In genomic region chr16:49635009-49635350, GRCh38 we compare ENCODE assay signal across 27 cellular contexts.
DNase-seq lines count a peak whose midpoint lies in the region; ATAC-seq and TF ChIP-seq lines count a peak whose summit lies in the region.
"Had no signal": no experiment of that assay in that cellular context is flagged by ENCODE, and none has a peak within 500 bp of the region (broad histone marks: within the 10 kb centered on the region; RNA-seq: fewer than 3 reads in every experiment).

No MANE protein-coding gene starts in this region.

- intact Hi-C loops in natural killer cell (cut with micrococcal nuclease) (no loop called here), testis (cut with DNase I; ENCODE audit: low total_unique reads) (no loop called here)

- H3K36me3 ChIP-seq in testis (ENCODE audit: low read depth, missing control alignments) (no peaks in the 10 kb centered on the region), suprapubic skin (peaks cover 23% of the 10 kb centered on the region)

- H3K36me3 Mint-ChIP-seq in natural killer cell treated with Interleukin-12 subunit alpha and Interleukin-12 subunit beta and Interleukin-15 and Interleukin-18, amount 100 ng/mL, for 72 hours: no peaks in the 10 kb centered on the region
- H3K36me3 Mint-ChIP-seq in natural killer cell: no peaks in the 10 kb centered on the region
- peaks cover 24% of the 10 kb centered on the region for H3K36me3 Mint-ChIP-seq in neural crest cell (ENCODE audit: low read depth)
- H3K36me3 Mint-ChIP-seq: CD4-positive, CD25-positive, alpha-beta regulatory T cell had no signal

- H3K4me1 Mint-ChIP-seq in natural killer cell treated with Interleukin-12 subunit alpha and Interleukin-12 subunit beta and Interleukin-15 and Interleukin-18, amount 100 ng/mL, for 72 hours (ENCODE audit: low read depth in 2 of 2): no peaks in the 10 kb centered on the region
- H3K4me1 Mint-ChIP-seq in natural killer cell (no peaks in the 10 kb centered on the region), neural crest cell (peaks cover 33% of the 10 kb centered on the region)
- H3K4me1 Mint-ChIP-seq: B cell; CD4-positive, CD25-positive, alpha-beta regulatory T cell had no signal

- no peak overlapping the region for H3K27ac Mint-ChIP-seq in natural killer cell treated with Interleukin-12 subunit alpha and Interleukin-12 subunit beta and Interleukin-15 and Interleukin-18, amount 100 ng/mL, for 72 hours
- H3K27ac Mint-ChIP-seq in natural killer cell: no peak overlapping the region
- H3K27ac Mint-ChIP-seq in neural crest cell (ENCODE audit: unreplicated experiment): no peak overlapping the region
- H3K27ac Mint-ChIP-seq: B cell; CD4-positive, CD25-positive, alpha-beta regulatory T cell; HFFc6 had no signal

- no peaks in the 10 kb centered on the region for H3K9me3 ChIP-seq in testis
- no peaks in the 10 kb centered on the region for H3K9me3 ChIP-seq in suprapubic skin
- H3K9me3 ChIP-seq: A549, Caco-2 had no signal

- H3K4me3 ChIP-seq in testis (no peak overlapping the region), suprapubic skin (no peak overlapping the region)
- H3K4me3 ChIP-seq: A549, GM12878 had no signal

- no peak overlapping the region for H3K4me3 Mint-ChIP-seq in natural killer cell treated with Interleukin-12 subunit alpha and Interleukin-12 subunit beta and Interleukin-15 and Interleukin-18, amount 100 ng/mL, for 72 hours
- H3K4me3 Mint-ChIP-seq in natural killer cell (no peak overlapping the region), neural crest cell (peak overlapping the region; percentile 10)
- H3K4me3 Mint-ChIP-seq: B cell; CD4-positive, CD25-positive, alpha-beta regulatory T cell; HFFc6 had no signal

- H3K27ac ChIP-seq in testis (no peak overlapping the region), suprapubic skin (no peak overlapping the region)
- H3K27ac ChIP-seq: A549, HL-60 had no signal

- no peaks in the 10 kb centered on the region for H3K27me3 ChIP-seq in testis
- no peaks in the 10 kb centered on the region for H3K27me3 ChIP-seq in suprapubic skin

- H3K9me3 Mint-ChIP-seq in natural killer cell treated with Interleukin-12 subunit alpha and Interleukin-12 subunit beta and Interleukin-15 and Interleukin-18, amount 100 ng/mL, for 72 hours: no peaks in the 10 kb centered on the region
- H3K9me3 Mint-ChIP-seq in natural killer cell: no peaks in the 10 kb centered on the region
- no peaks in the 10 kb centered on the region for H3K9me3 Mint-ChIP-seq in neural crest cell

- TF ChIP-seq CTCF in natural killer cell (IDR thresholded peaks at IDR 0.05) (no peak), neural crest cell (conservative IDR thresholded peaks at IDR 0.05) (no peak), testis (IDR thresholded peaks at IDR 0.05) (no peak), suprapubic skin (IDR thresholded peaks at IDR 0.05) (no peak)

- WGBS in testis, 2 donors: 94 to 100% methylated on average over 1 of the region's 1 CpG
- whole genome bisulfite sequencing in suprapubic skin: 89% methylated on average over 1 of the region's 1 CpG

- TF ChIP-seq EP300 in suprapubic skin (IDR thresholded peaks at IDR 0.05): no peak

- peaks cover 27% of the 10 kb centered on the region for H3K4me1 ChIP-seq in testis
- H3K4me1 ChIP-seq in suprapubic skin: peaks cover 3% of the 10 kb centered on the region
- H3K4me1 ChIP-seq: A549, Caco-2 had no signal

- no peaks in the 10 kb centered on the region for H3K27me3 Mint-ChIP-seq in natural killer cell treated with Interleukin-12 subunit alpha and Interleukin-12 subunit beta and Interleukin-15 and Interleukin-18, amount 100 ng/mL, for 72 hours
- H3K27me3 Mint-ChIP-seq in natural killer cell (ENCODE audit: low read depth in 2 of 2) (no peaks in the 10 kb centered on the region), neural crest cell (ENCODE audit: low read depth) (peaks cover 3% of the 10 kb centered on the region)
- H3K27me3 Mint-ChIP-seq: B cell; CD4-positive, CD25-positive, alpha-beta regulatory T cell had no signal

- ATAC-seq in natural killer cell treated with Interleukin-12 subunit alpha and Interleukin-12 subunit beta and Interleukin-15 and Interleukin-18, amount 100 ng/mL, for 72 hours: no peak
- ATAC-seq in natural killer cell: no peak
- ATAC-seq: A549, GM12878, HepG2, Panc1 had no signal

- TF ChIP-seq POLR2A in testis (IDR thresholded peaks at IDR 0.05): no peak
- TF ChIP-seq POLR2A in suprapubic skin (IDR thresholded peaks at IDR 0.05): no peak

- peak; percentile 20 for DNase-seq in natural killer cell treated with Interleukin-12 subunit alpha and Interleukin-12 subunit beta and Interleukin-15 and Interleukin-18, amount 100 ng/mL, for 72 hours (ENCODE audit: low spot score)
- DNase-seq in natural killer cell (no peak), SW480 (ENCODE audit: low spot score) (peak; percentile 80), neural crest cell (ENCODE audit: low read depth, low spot score) (no peak), kidney glomerular epithelial cell (lab: John Stamatoyannopoulos, UW) (no peak), testis (no peak), suprapubic skin (ENCODE audit: low spot score in 2 of 2) (no peak)
- DNase-seq: CD4-positive, CD25-positive, alpha-beta regulatory T cell; DMS 273 treated with DMSO at 0.1 percent for 48 hours; DMS79 treated with DMSO at 0.1 percent for 48 hours; H7; HFFc6; KBM-7; NCI-H1092 treated with DMSO at 0.1 percent for 48 hours; NCI-H1436 treated with DMSO at 0.1 percent for 48 hours; NCI-H1930; NCI-H2227 treated with DMSO at 0.1 percent for 48 hours; NCI-H510A; NCI-H748 treated with DMSO at 0.1 percent for 48 hours; SIG-M5 had no signal

Comparison
In these comparisons a context has a peak if more than half of its experiments do, and no peak if none do; other contexts are left out.
1. DNase-seq: peak in natural killer cell treated with Interleukin-12 subunit alpha and Interleukin-12 subunit beta and Interleukin-15 and Interleukin-18, amount 100 ng/mL, for 72 hours (single experiment) and SW480 (single experiment); none in natural killer cell (single experiment), neural crest cell (single experiment), kidney glomerular epithelial cell (single experiment), testis (single experiment) and suprapubic skin (0 of 2).